ENCODE assay signal across 12 cellular contexts in the genomic region with DNA sequence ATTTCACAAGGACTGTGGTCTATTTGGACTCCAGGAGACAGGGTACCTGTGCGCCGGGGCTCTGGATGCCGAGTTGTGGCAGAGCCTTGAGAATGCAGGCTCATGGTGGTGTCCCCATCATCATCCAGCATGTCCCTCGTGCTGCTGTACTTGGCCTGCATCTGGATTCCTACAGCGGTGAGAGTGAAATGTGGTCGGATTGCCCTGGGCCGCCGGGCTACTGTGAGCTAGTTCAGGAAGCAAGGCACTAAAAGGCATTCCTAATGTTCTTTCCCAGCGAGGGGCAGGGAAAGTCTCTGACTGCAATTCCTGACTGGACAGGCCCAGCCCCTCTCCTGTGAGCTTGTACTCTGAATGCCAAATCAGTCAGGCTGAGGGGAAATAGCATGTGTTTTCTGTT. TPM values are rescaled to one million over a fixed set of nuclear protein-coding genes. Genes with fewer than 3 reads are reported as not detected.
DNase-seq lines count a peak whose midpoint lies in the region; TF ChIP-seq lines count a peak whose summit lies in the region.
"Had no signal": no experiment of that assay in that cellular context is flagged by ENCODE, and none has a peak within 500 bp of the region (broad histone marks: within the 10 kb centered on the region; RNA-seq: fewer than 3 reads in every experiment).

A gene with protein sequence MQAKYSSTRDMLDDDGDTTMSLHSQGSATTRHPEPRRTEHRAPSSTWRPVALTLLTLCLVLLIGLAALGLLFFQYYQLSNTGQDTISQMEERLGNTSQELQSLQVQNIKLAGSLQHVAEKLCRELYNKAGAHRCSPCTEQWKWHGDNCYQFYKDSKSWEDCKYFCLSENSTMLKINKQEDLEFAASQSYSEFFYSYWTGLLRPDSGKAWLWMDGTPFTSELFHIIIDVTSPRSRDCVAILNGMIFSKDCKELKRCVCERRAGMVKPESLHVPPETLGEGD (minus strand): TSS at position 224 of the 400 bp plus-strand sequence. CDS start 63 bp downstream, at position 161.

- no peaks in the 10 kb centered on the region for H3K36me3 ChIP-seq in GM23248 (ENCODE audit: low read depth)
- no peaks in the 10 kb centered on the region for H3K36me3 ChIP-seq in skeletal muscle tissue (ENCODE audit: control insufficient read depth in 3 of 3, insufficient read depth in 3 of 3, low read length in 3 of 3)
- H3K36me3 ChIP-seq: BLaER1 had no signal

- H3K4me3 ChIP-seq in GM23248 (no peak within 1 kb of the TSS), coronary artery (peak within 1 kb of the TSS; percentile 31), skeletal muscle tissue (ENCODE audit: low read length in 3 of 3) (peak within 1 kb of the TSS in 2 of 3 donors; percentile 50 to 52)
- H3K4me3 ChIP-seq: BLaER1 had no signal

- intact Hi-C loops in activated T-helper 1 cell treated with anti-CD3 and anti-CD28 coated beads, Interleukin-12 subunit alpha, Interleukin-12 subunit beta, Interleukin-2, Interleukin-4 antibody, amounts not matched to agents 30 ng/mL and 10 ng/mL and 1 ng/mL, durations not matched to agents 14 hours and 24 hours and 36 hours (cut with micrococcal nuclease): no loop called here

- H3K27ac ChIP-seq in GM23248: no peak within 1 kb of the TSS
- peak within 1 kb of the TSS; percentile 7 to 64 for H3K27ac ChIP-seq in coronary artery
- peak within 1 kb of the TSS; percentile 65 for H3K27ac ChIP-seq in skeletal muscle tissue (ENCODE audit: low read depth, low read length)
- H3K27ac ChIP-seq: BLaER1 had no signal

- no peaks in the 10 kb centered on the region for H3K9me2 ChIP-seq in GM23248 (ENCODE audit: insufficient read depth)

- H3F3A ChIP-seq in GM23248 (ENCODE audit: insufficient read depth): peaks cover 19% of the 10 kb centered on the region

- H3K9me3 ChIP-seq in GM23248 (ENCODE audit: low read depth) (no peaks in the 10 kb centered on the region), skeletal muscle tissue (ENCODE audit: control insufficient read depth in 3 of 3, low read length in 3 of 3) (no peaks in the 10 kb centered on the region)

- H3K9ac ChIP-seq in GM23248 (no peak within 1 kb of the TSS), skeletal muscle tissue (ENCODE audit: low read depth in 1 of 3, low read length in 3 of 3) (peak within 1 kb of the TSS in 1 of 3 donors; percentile 45)
- H3K9ac ChIP-seq: BLaER1 had no signal

- H3K9me3 Mint-ChIP-seq in glutamatergic neuron (ENCODE audit: unreplicated experiment): peaks cover 5% of the 10 kb centered on the region
- no peaks in the 10 kb centered on the region for H3K9me3 Mint-ChIP-seq in activated T-helper 1 cell treated with anti-CD3 and anti-CD28 coated beads, Interleukin-12 subunit alpha, Interleukin-12 subunit beta, Interleukin-2, Interleukin-4 antibody, amounts not matched to agents 30 ng/mL and 10 ng/mL and 1 ng/mL, durations not matched to agents 14 hours and 24 hours and 36 hours

- WGBS in GM23248 (ENCODE audit: low coverage in 1 of 2, low lambda C conversion rate in 2 of 2, missing lambda C conversion rate in 2 of 2), 2 experiments: 68 to 72% methylated on average over 9 of the region's 9 CpGs

- no peaks in the 10 kb centered on the region for H3K27me3 ChIP-seq in GM23248 (replicated peaks; ENCODE audit: insufficient read depth)
- H3K27me3 ChIP-seq in skeletal muscle tissue (ENCODE audit: control insufficient read depth in 3 of 3, insufficient read depth in 3 of 3, low read length in 3 of 3): no peaks in the 10 kb centered on the region
- H3K27me3 ChIP-seq: BLaER1 had no signal

- no peak for TF ChIP-seq CTCF in coronary artery (IDR thresholded peaks at IDR 0.05)
- no peak for TF ChIP-seq CTCF in glutamatergic neuron (IDR thresholded peaks at IDR 0.05; ENCODE audit: partially characterized antibody, unreplicated experiment)

- peaks cover 4% of the 10 kb centered on the region for H3K36me3 Mint-ChIP-seq in glutamatergic neuron (ENCODE audit: unreplicated experiment)
- H3K36me3 Mint-ChIP-seq in activated T-helper 1 cell treated with anti-CD3 and anti-CD28 coated beads, Interleukin-12 subunit alpha, Interleukin-12 subunit beta, Interleukin-2, Interleukin-4 antibody, amounts not matched to agents 30 ng/mL and 10 ng/mL and 1 ng/mL, durations not matched to agents 14 hours and 24 hours and 36 hours (ENCODE audit: low read depth): no peaks in the 10 kb centered on the region

- peak within 1 kb of the TSS; percentile 26; the same call in 1 of the 2 replicates for H2AFZ ChIP-seq in GM23248

- H3K4me2 ChIP-seq in GM23248 (ENCODE audit: unreplicated experiment): no peak within 1 kb of the TSS
- H3K4me2 ChIP-seq: BLaER1 had no signal

- no peak within 1 kb of the TSS for H3K27ac Mint-ChIP-seq in glutamatergic neuron (ENCODE audit: unreplicated experiment)
- H3K27ac Mint-ChIP-seq in activated T-helper 1 cell treated with anti-CD3 and anti-CD28 coated beads, Interleukin-12 subunit alpha, Interleukin-12 subunit beta, Interleukin-2, Interleukin-4 antibody, amounts not matched to agents 30 ng/mL and 10 ng/mL and 1 ng/mL, durations not matched to agents 14 hours and 24 hours and 36 hours: no peak within 1 kb of the TSS
- H3K27ac Mint-ChIP-seq: naive thymus-derived CD4-positive, alpha-beta T cell had no signal

- no peaks in the 10 kb centered on the region for H4K20me1 ChIP-seq in GM23248 (ENCODE audit: insufficient read depth)
- H4K20me1 ChIP-seq: BLaER1 had no signal

- peaks cover 2% of the 10 kb centered on the region for H3K4me1 Mint-ChIP-seq in glutamatergic neuron (ENCODE audit: low read depth, unreplicated experiment)
- no peaks in the 10 kb centered on the region for H3K4me1 Mint-ChIP-seq in activated T-helper 1 cell treated with anti-CD3 and anti-CD28 coated beads, Interleukin-12 subunit alpha, Interleukin-12 subunit beta, Interleukin-2, Interleukin-4 antibody, amounts not matched to agents 30 ng/mL and 10 ng/mL and 1 ng/mL, durations not matched to agents 14 hours and 24 hours and 36 hours (ENCODE audit: low read depth)
- H3K4me1 Mint-ChIP-seq: naive thymus-derived CD4-positive, alpha-beta T cell had no signal

- H3K27me3 Mint-ChIP-seq in glutamatergic neuron (ENCODE audit: unreplicated experiment): peaks cover 4% of the 10 kb centered on the region
- H3K27me3 Mint-ChIP-seq in activated T-helper 1 cell treated with anti-CD3 and anti-CD28 coated beads, Interleukin-12 subunit alpha, Interleukin-12 subunit beta, Interleukin-2, Interleukin-4 antibody, amounts not matched to agents 30 ng/mL and 10 ng/mL and 1 ng/mL, durations not matched to agents 14 hours and 24 hours and 36 hours (ENCODE audit: insufficient read depth): peaks cover 7% of the 10 kb centered on the region

- H3K4me1 ChIP-seq in GM23248 (ENCODE audit: insufficient read depth) (peaks cover 15% of the 10 kb centered on the region), skeletal muscle tissue (ENCODE audit: control insufficient read depth in 3 of 3, insufficient read depth in 3 of 3, low read length in 3 of 3) (peaks cover 5 to 9% (median 9%) of the 10 kb centered on the region in 3 donors)
- H3K4me1 ChIP-seq: BLaER1 had no signal

- no peak for DNase-seq in GM23248
- DNase-seq in coronary artery (ENCODE audit: low spot score): no peak
- DNase-seq in iPS-NIHi11 (ENCODE audit: low spot score): peak; percentile 57
- no peak for DNase-seq in glutamatergic neuron
- DNase-seq in NOMO-1 treated with DMSO at 0.1 percent for 48 hours (lab: John Stamatoyannopoulos, UW; ENCODE audit: unreplicated experiment): no peak
- DNase-seq in NCI-H1105 treated with DMSO at 0.1 percent for 48 hours (lab: John Stamatoyannopoulos, UW): no peak
- no peak for DNase-seq in activated T-helper 1 cell treated with anti-CD3 and anti-CD28 coated beads, Interleukin-12 subunit alpha, Interleukin-12 subunit beta, Interleukin-2, Interleukin-4 antibody, amounts not matched to agents 30 ng/mL and 10 ng/mL and 1 ng/mL, durations not matched to agents 14 hours and 24 hours and 36 hours (ENCODE audit: low spot score)
- DNase-seq: naive thymus-derived CD4-positive, alpha-beta T cell; stimulated activated naive CD4-positive, alpha-beta T cell treated with Interleukin-2 at 50 U/mL for 16 hours had no signal

- no peak within 1 kb of the TSS for H3K4me3 Mint-ChIP-seq in glutamatergic neuron (ENCODE audit: unreplicated experiment)
- H3K4me3 Mint-ChIP-seq in activated T-helper 1 cell treated with anti-CD3 and anti-CD28 coated beads, Interleukin-12 subunit alpha, Interleukin-12 subunit beta, Interleukin-2, Interleukin-4 antibody, amounts not matched to agents 30 ng/mL and 10 ng/mL and 1 ng/mL, durations not matched to agents 14 hours and 24 hours and 36 hours: no peak within 1 kb of the TSS
- H3K4me3 Mint-ChIP-seq: naive thymus-derived CD4-positive, alpha-beta T cell had no signal

- in situ Hi-C loops in GM23248 (cut with MboI): no loop called here

- H3K79me2 ChIP-seq in GM23248 (ENCODE audit: insufficient read depth): no peaks in the 10 kb centered on the region

RNA-seq across cellular contexts. Expression of the gene that starts here (rescaled TPM):
- total RNA-seq in GM23248 (2014; rRNA removed; shearing (Covaris generic)): not detected in 2 replicates
- polyA plus RNA-seq in GM23248 (2016; fragmentation: Nextera tagmentation; extraction: Ambion mirVana): not detected in 2 replicates
- 1.0 TPM for total RNA-seq in skeletal muscle tissue
- total RNA-seq in glutamatergic neuron (ENCODE audit: unreplicated experiment): not detected
- total RNA-seq in activated T-helper 1 cell treated with anti-CD3 and anti-CD28 coated beads, Interleukin-12 subunit alpha, Interleukin-12 subunit beta, Interleukin-2, Interleukin-4 antibody, amounts not matched to agents 30 ng/mL and 10 ng/mL and 1 ng/mL, durations not matched to agents 14 hours and 24 hours and 36 hours: not detected in 2 replicates
- total RNA-seq: SK-MEL-5 had no signal
- polyA plus RNA-seq: naive thymus-derived CD4-positive, alpha-beta T cell had no signal
